Comparison of ENCODE assay signal across 15 cellular contexts in the genomic region with DNA sequence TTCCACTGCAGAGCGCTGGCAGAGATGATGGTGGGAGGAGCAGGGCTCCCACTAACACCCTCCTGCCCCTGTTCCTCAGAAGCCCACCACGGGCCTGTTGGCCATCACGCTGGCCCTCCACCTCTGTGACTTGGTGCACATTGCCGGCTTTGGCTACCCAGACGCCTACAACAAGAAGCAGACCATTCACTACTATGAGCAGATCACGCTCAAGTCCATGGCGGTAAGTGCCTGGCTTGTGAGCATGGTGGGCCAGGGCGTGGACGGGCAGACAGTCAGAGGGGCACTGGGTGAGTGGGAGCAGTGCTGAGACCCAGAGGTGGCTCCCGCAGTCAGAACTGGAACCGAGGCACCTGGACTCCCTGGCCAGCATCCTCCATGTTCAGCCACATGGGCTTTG.
"Had no signal": no experiment of that assay in that cellular context is flagged by ENCODE, and none has a peak within 500 bp of the region (broad histone marks: within the 10 kb centered on the region; RNA-seq: fewer than 3 reads in every experiment).

No MANE protein-coding gene starts in this region.

- H3K4me3 ChIP-seq: smooth muscle cell, suprapubic skin had no signal

- ATAC-seq: stimulated activated naive B cell treated with anti-CD40 and anti-IgM and Interleukin-4, amounts not matched to agents 10 μg/mL and 1 μg/mL and 100 μg/mL, for 72 hours; WTC11 had no signal

- H3K9me3 Mint-ChIP-seq: activated CD4-positive, alpha-beta T cell treated with anti-CD3 and anti-CD28 coated beads, Interleukin-2, amount 10 ng/mL, durations not matched to agents 24 days and 14 days; activated naive CD4-positive, alpha-beta T cell treated with anti-CD3 and anti-CD28 coated beads for 36 hours; neural crest cell; stimulated activated naive B cell treated with anti-CD40 and anti-IgM and Interleukin-4, amounts not matched to agents 10 μg/mL and 1 μg/mL and 100 μg/mL, for 72 hours; WTC11 had no signal

- H3K9me3 ChIP-seq: SK-N-SH, suprapubic skin had no signal

- DNase-seq: activated CD4-positive, alpha-beta T cell treated with anti-CD3 and anti-CD28 coated beads, Interleukin-2, amount 10 ng/mL, durations not matched to agents 24 days and 14 days; activated CD8-positive, alpha-beta memory T cell treated with anti-CD3 and anti-CD28 coated beads for 24 hours; activated naive CD4-positive, alpha-beta T cell treated with anti-CD3 and anti-CD28 coated beads for 36 hours; brain microvascular endothelial cell; cerebellar nuclear complex; foreskin melanocyte; islet precursor cell; SK-N-SH; stimulated activated CD4-positive, alpha-beta T cell treated with anti-CD3 and anti-CD28 coated beads, Interleukin-1b, Interleukin-23, amount 100 ng/mL, for 48 hours; stimulated activated naive B cell treated with anti-CD40 and anti-IgM and Interleukin-4, amounts not matched to agents 10 μg/mL and 1 μg/mL and 100 μg/mL, for 72 hours had no signal

- H3K27me3 ChIP-seq: brain microvascular endothelial cell, suprapubic skin had no signal

- H3K27ac Mint-ChIP-seq: activated CD4-positive, alpha-beta T cell treated with anti-CD3 and anti-CD28 coated beads, Interleukin-2, amount 10 ng/mL, durations not matched to agents 24 days and 14 days; activated naive CD4-positive, alpha-beta T cell treated with anti-CD3 and anti-CD28 coated beads for 36 hours; stimulated activated naive B cell treated with anti-CD40 and anti-IgM and Interleukin-4, amounts not matched to agents 10 μg/mL and 1 μg/mL and 100 μg/mL, for 72 hours; WTC11 had no signal

- H3K9ac ChIP-seq: parathyroid adenoma, SK-N-SH had no signal

- H3K27ac ChIP-seq: brain microvascular endothelial cell, parathyroid adenoma had no signal

- H3K4me3 Mint-ChIP-seq: activated CD4-positive, alpha-beta T cell treated with anti-CD3 and anti-CD28 coated beads, Interleukin-2, amount 10 ng/mL, durations not matched to agents 24 days and 14 days; activated naive CD4-positive, alpha-beta T cell treated with anti-CD3 and anti-CD28 coated beads for 36 hours; neural crest cell; stimulated activated naive B cell treated with anti-CD40 and anti-IgM and Interleukin-4, amounts not matched to agents 10 μg/mL and 1 μg/mL and 100 μg/mL, for 72 hours; WTC11 had no signal

- H3K4me1 ChIP-seq: parathyroid adenoma had no signal
